ENCODE assay signal across 10 cellular contexts in the genomic region with DNA sequence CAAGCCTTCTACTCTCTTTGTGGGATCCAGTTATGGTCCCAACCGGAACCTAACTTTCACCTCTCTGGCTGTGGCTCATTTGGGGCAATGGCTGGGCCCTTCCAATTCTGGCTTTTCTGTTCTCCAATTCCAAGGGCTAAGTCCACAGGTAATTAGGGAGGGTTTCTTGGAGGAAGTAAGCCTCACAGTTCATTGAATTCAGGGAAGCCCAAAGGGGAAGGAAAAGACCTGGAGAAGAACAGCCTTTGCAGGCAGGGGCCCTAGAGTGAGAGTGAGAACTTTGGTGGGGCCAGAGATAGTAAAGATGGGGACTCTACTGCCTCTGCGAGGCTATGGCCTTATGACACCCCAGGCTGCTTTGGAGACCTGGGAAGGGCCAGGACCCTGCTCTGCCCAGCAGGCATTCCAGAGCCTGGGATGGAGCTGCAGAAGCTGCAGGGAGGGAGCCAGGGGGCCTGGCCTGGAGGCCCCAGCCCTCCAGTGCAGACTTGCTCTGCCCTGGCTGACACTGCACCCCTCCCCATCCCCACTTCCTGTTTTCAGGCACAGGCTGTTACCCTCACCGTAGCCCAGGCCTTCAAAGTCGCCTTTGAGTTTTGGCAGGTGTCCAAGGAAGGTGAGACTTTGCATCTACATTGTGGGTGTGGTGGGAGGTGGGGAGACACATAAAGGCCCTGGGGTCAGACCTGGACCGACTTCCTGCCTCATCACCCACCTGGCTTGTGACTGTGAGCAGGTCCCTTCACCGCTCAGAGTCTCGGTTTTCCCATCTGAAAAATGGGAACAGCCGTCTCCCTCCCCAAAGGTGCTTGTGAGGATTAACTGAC. TPM values are rescaled to one million over a fixed set of nuclear protein-coding genes. Genes with fewer than 3 reads are reported as not detected.
DNase-seq lines count a peak whose midpoint lies in the region; ATAC-seq and TF ChIP-seq lines count a peak whose summit lies in the region.
"Had no signal": no experiment of that assay in that cellular context is flagged by ENCODE, and none has a peak within 500 bp of the region (broad histone marks: within the 10 kb centered on the region; RNA-seq: fewer than 3 reads in every experiment).

No MANE protein-coding gene starts in this region.

- H3K4me3 Mint-ChIP-seq in neural progenitor cell: no peak overlapping the region

- ATAC-seq in GM18868 (IDR thresholded peaks at IDR 0.05; ENCODE audit: unreplicated experiment): peak; percentile 69
- ATAC-seq in HG03342 (IDR thresholded peaks at IDR 0.05; ENCODE audit: unreplicated experiment): peak; percentile 88
- ATAC-seq in activated CD4-positive, CD25-positive, alpha-beta regulatory T cell treated with anti-CD3 and anti-CD28 coated beads, Interleukin-2, amount 50 U/mL, for 24 hours: peak; percentile 50 to 55
- no peak for ATAC-seq in HG02973 (IDR thresholded peaks at IDR 0.05; ENCODE audit: unreplicated experiment)
- ATAC-seq in left ventricle myocardium superior: no peak

- H3K27me3 ChIP-seq in neural progenitor cell: no peaks in the 10 kb centered on the region
- H3K27me3 ChIP-seq: heart right ventricle had no signal

- no peak overlapping the region for H3K27ac ChIP-seq in neural progenitor cell

- H3K9ac ChIP-seq in neural progenitor cell: no peak overlapping the region

- peaks cover 4% of the 10 kb centered on the region for H3F3A ChIP-seq in neural progenitor cell (ENCODE audit: low read depth)

- no peak overlapping the region for H3K4me2 ChIP-seq in neural progenitor cell

- no peaks in the 10 kb centered on the region for H3K79me2 ChIP-seq in neural progenitor cell (ENCODE audit: low read depth)

- H3K4me1 ChIP-seq in neural progenitor cell: peaks cover 25% of the 10 kb centered on the region

- H3K4me3 ChIP-seq in neural progenitor cell: no peak overlapping the region

- no peak overlapping the region for H2AFZ ChIP-seq in neural progenitor cell (replicated peaks)

- peaks cover 5% of the 10 kb centered on the region for H3K36me3 Mint-ChIP-seq in neural progenitor cell

- H4K20me1 ChIP-seq in neural progenitor cell (ENCODE audit: low read depth): no peaks in the 10 kb centered on the region

- no peak for TF ChIP-seq CTCF in neural progenitor cell (IDR thresholded peaks at IDR 0.05)

- H3K9me3 Mint-ChIP-seq in neural progenitor cell: no peaks in the 10 kb centered on the region

- peaks cover 11% of the 10 kb centered on the region for H3K27me3 Mint-ChIP-seq in neural progenitor cell (ENCODE audit: insufficient read depth, low read depth)

- no peaks in the 10 kb centered on the region for H3K9me3 ChIP-seq in neural progenitor cell (ENCODE audit: low read depth)
- H3K9me3 ChIP-seq: heart right ventricle had no signal

- no peak overlapping the region for H3K27ac Mint-ChIP-seq in neural progenitor cell

- peak; percentile 72 for DNase-seq in effector CD8-positive, alpha-beta T cell (lab: John Stamatoyannopoulos, UW)
- peak; percentile 47 for DNase-seq in stimulated activated CD8-positive, alpha-beta memory T cell treated with anti-CD3 and anti-CD28 coated beads, Interleukin-4, amount 100 ng/mL, for 24 hours (ENCODE audit: low read depth)
- DNase-seq in neural progenitor cell (ENCODE audit: low spot score): no peak
- no peak for DNase-seq in left ventricle myocardium superior
- DNase-seq: heart right ventricle had no signal

- H3K4me1 Mint-ChIP-seq in neural progenitor cell: peaks cover 55% of the 10 kb centered on the region

- H3K36me3 ChIP-seq in neural progenitor cell: no peaks in the 10 kb centered on the region

- intact Hi-C loops in left ventricle myocardium superior (cut with micrococcal nuclease): no loop called here

RNA-seq across cellular contexts. Expression of a gene that starts 18.9 kb away (rescaled TPM):
- total RNA-seq in neural progenitor cell (ENCODE audit: low replicate concordance) (6.5 and 8.6 TPM in 2 replicates), left ventricle myocardium superior (11.8 TPM)

RNA-seq across cellular contexts. Expression of a gene that starts 54.3 kb away (rescaled TPM):
- total RNA-seq in neural progenitor cell (ENCODE audit: low replicate concordance): 5.3 and 6.8 TPM in 2 replicates
- 17.9 TPM for total RNA-seq in left ventricle myocardium superior
- total RNA-seq: HT1080 had no signal

Comparison
In these comparisons a context has a peak if more than half of its experiments do, and no peak if none do; other contexts are left out.
1. ATAC-seq: peak in GM18868 (single experiment), HG03342 (single experiment) and activated CD4-positive, CD25-positive, alpha-beta regulatory T cell treated with anti-CD3 and anti-CD28 coated beads, Interleukin-2, amount 50 U/mL, for 24 hours (2 of 2); none in HG02973 (single experiment) and left ventricle myocardium superior (single experiment).
2. DNase-seq: peak in effector CD8-positive, alpha-beta T cell (single experiment) and stimulated activated CD8-positive, alpha-beta memory T cell treated with anti-CD3 and anti-CD28 coated beads, Interleukin-4, amount 100 ng/mL, for 24 hours (single experiment); none in neural progenitor cell (single experiment) and left ventricle myocardium superior (single experiment).